Comparison of ENCODE assay signal across 1 cellular context in genomic region chr21:45863267-45863666, GRCh38.
TF ChIP-seq lines count a peak whose summit lies in the region.

No MANE protein-coding gene starts in this region.

TF ChIP-seq in GM23338, 12 proteins besides CTCF, POLR2A, EP300 and RAD21 (continued from another document):
- TF ChIP-seq ZNF462 (CRISPR knock-in tag; IDR thresholded peaks at IDR 0.05) = no peak
